In genomic region chr12:57523706-57524614, GRCh38 we compare ENCODE assay signal across 8 cellular contexts. TPM values are rescaled to one million over a fixed set of nuclear protein-coding genes. Genes with fewer than 3 reads are reported as not detected.
DNase-seq lines count a peak whose midpoint lies in the region; ATAC-seq, FAIRE-seq and TF ChIP-seq lines count a peak whose summit lies in the region.

No MANE protein-coding gene starts in this region.

- peaks cover 3% of the 10 kb centered on the region; the same call in 1 of the 2 replicates for H3K27me3 Mint-ChIP-seq in WTC11 (ENCODE audit: low read depth)

- H3K9me3 Mint-ChIP-seq in WTC11: no peaks in the 10 kb centered on the region

- DNase-seq in H7: peak; percentile 29
- no peak for DNase-seq in WTC11 (ENCODE audit: low spot score)
- no peak for DNase-seq in foreskin fibroblast
- DNase-seq in small intestine: peak; percentile 10
- DNase-seq in GM12892 (ENCODE audit: insufficient read length): no peak
- no peak for DNase-seq in NCI-H187 (lab: John Stamatoyannopoulos, UW)

- no peak for ATAC-seq in WTC11
- ATAC-seq in HG03196 (IDR thresholded peaks at IDR 0.05; ENCODE audit: unreplicated experiment): no peak
- ATAC-seq in HG03378 (IDR thresholded peaks at IDR 0.05; ENCODE audit: unreplicated experiment): no peak

- TF ChIP-seq POLR2A in GM12892 (IDR thresholded peaks at IDR 0.05; ENCODE audit: low read depth, low read length): no peak

- peaks cover 9% of the 10 kb centered on the region for H3K36me3 ChIP-seq in H7 (replicated peaks; ENCODE audit: control insufficient read depth, insufficient read depth, low read length)
- peaks cover 13 to 18% of the 10 kb centered on the region in 2 donors for H3K36me3 ChIP-seq in small intestine (ENCODE audit: control insufficient read depth in 2 of 2, insufficient read depth in 2 of 2, low read length in 2 of 2)

- peak overlapping the region; percentile 90 for H3K4me3 Mint-ChIP-seq in WTC11

- H3K36me3 Mint-ChIP-seq in WTC11: peaks cover 8% of the 10 kb centered on the region

- H3K4me3 ChIP-seq in H7 (ENCODE audit: insufficient read depth, low read depth, low read length): peak overlapping the region; percentile 66
- peak overlapping the region; percentile 75 to 78 for H3K4me3 ChIP-seq in foreskin fibroblast (ENCODE audit: low read depth in 1 of 2, low read length in 2 of 2)
- peak overlapping the region; percentile 74 to 87 for H3K4me3 ChIP-seq in small intestine (ENCODE audit: low read depth in 1 of 2, low read length in 2 of 2)

- TF ChIP-seq CTCF in WTC11 (IDR thresholded peaks at IDR 0.05) (no peak), foreskin fibroblast (IDR thresholded peaks at IDR 0.05; ENCODE audit: low read depth, low read length) (no peak)

- CTCF ChIA-PET in WTC11 (lab: Charles Lee): interaction anchor here (0.7 to 2.3 kb wide), 6 partner anchors 23 to 281 kb away, joined by 3 to 8 read pairs (median 6); partner anchors contain the start of genes DCTN2 and GLI1

- H3K27me3 ChIP-seq in H7 (ENCODE audit: control insufficient read depth, insufficient read depth, low read length) (no peaks in the 10 kb centered on the region), small intestine (ENCODE audit: control insufficient read depth in 2 of 2, insufficient read depth in 2 of 2, low read length in 2 of 2) (no peaks in the 10 kb centered on the region)

- peaks cover 2 to 11% of the 10 kb centered on the region in 2 donors for H3K4me1 ChIP-seq in small intestine (ENCODE audit: control insufficient read depth in 2 of 2, insufficient read depth in 1 of 2, low read depth in 1 of 2, low read length in 1 of 2)

- H3K27ac ChIP-seq in small intestine (ENCODE audit: low read depth in 1 of 2, low read length in 1 of 2): peak overlapping the region; percentile 81 to 82

- H3K27ac Mint-ChIP-seq in WTC11: peak overlapping the region; percentile 93

- WGBS in small intestine, 3 donors: 34 to 51% (median 47%) methylated on average over 14 of the region's 14 CpGs

- no peaks in the 10 kb centered on the region for H3K9me3 ChIP-seq in small intestine (ENCODE audit: control insufficient read depth, low read depth)

- POLR2A ChIA-PET in WTC11 (lab: Charles Lee): interaction anchor here (0.6 to 1.0 kb wide), 2 partner anchors 90 to 995 kb away, joined by 3 read pairs; no protein-coding TSS in a partner anchor

- peaks cover 35% of the 10 kb centered on the region for H3K4me1 Mint-ChIP-seq in WTC11

- FAIRE-seq in small intestine (lab: Jason Lieb, UNC) (no peak), GM12892 (lab: Jason Lieb, UNC) (no peak)

TF ChIP-seq in WTC11, 78 proteins besides CTCF, POLR2A, EP300 and RAD21:
- no peak for TF ChIP-seq NFATC4 (CRISPR knock-in tag; IDR thresholded peaks at IDR 0.05)
- TF ChIP-seq SP1 (CRISPR knock-in tag; conservative IDR thresholded peaks at IDR 0.05): no peak
- TF ChIP-seq ZNF416 (CRISPR knock-in tag; IDR thresholded peaks at IDR 0.05): no peak
- no peak for TF ChIP-seq E2F5 (CRISPR knock-in tag; IDR thresholded peaks at IDR 0.05)
- no peak for TF ChIP-seq AR (CRISPR knock-in tag; IDR thresholded peaks at IDR 0.05)
- no peak for TF ChIP-seq SMAD3 (CRISPR knock-in tag; IDR thresholded peaks at IDR 0.05; ENCODE audit: borderline replicate concordance)
- TF ChIP-seq ZNF317 (CRISPR knock-in tag; IDR thresholded peaks at IDR 0.05; ENCODE audit: borderline replicate concordance, low read depth): no peak
- TF ChIP-seq SOX15 (CRISPR knock-in tag; IDR thresholded peaks at IDR 0.05): no peak
- TF ChIP-seq SMAD4 (CRISPR knock-in tag; IDR thresholded peaks at IDR 0.05): no peak
- TF ChIP-seq GABPB1 (CRISPR knock-in tag; IDR thresholded peaks at IDR 0.05): no peak
- no peak for TF ChIP-seq ZMAT4 (CRISPR knock-in tag; IDR thresholded peaks at IDR 0.05)
- TF ChIP-seq ZBTB43 (CRISPR knock-in tag; IDR thresholded peaks at IDR 0.05): no peak
- TF ChIP-seq KAT7 (CRISPR knock-in tag; IDR thresholded peaks at IDR 0.05; ENCODE audit: borderline replicate concordance): no peak
- TF ChIP-seq ELF4 (CRISPR knock-in tag; IDR thresholded peaks at IDR 0.05; ENCODE audit: low read depth): no peak
- no peak for TF ChIP-seq ATF1 (CRISPR knock-in tag; IDR thresholded peaks at IDR 0.05)
- TF ChIP-seq RORB (CRISPR knock-in tag; IDR thresholded peaks at IDR 0.05): no peak
- TF ChIP-seq ERG (CRISPR knock-in tag; IDR thresholded peaks at IDR 0.05): no peak
- TF ChIP-seq GTF2I (CRISPR knock-in tag; conservative IDR thresholded peaks at IDR 0.05): no peak

RNA-seq across cellular contexts. Expression of gene MBD6, which starts 1.3 kb away (rescaled TPM):
- total RNA-seq in H7 (2014; rRNA removed; shearing (Covaris generic)): 3.8 and 4.2 TPM in 2 replicates
- total RNA-seq in WTC11 (2021): 46.3 to 59.4 TPM (median 56.2 TPM) in 3 replicates
- 10 to 100 TPM; 20.5 to 41.6 (median 31.4) TPM for polyA plus RNA-seq in small intestine
- 11.0 TPM for polyA plus RNA-seq in GM12892 (2012; ENCODE audit: missing spikeins)

RNA-seq across cellular contexts. Expression of gene DDIT3, which starts 3.6 kb away (rescaled TPM):
- total RNA-seq in H7 (2014; rRNA removed; shearing (Covaris generic)): 7.1 and 8.3 TPM in 2 replicates
- 3.4 to 5.3 TPM (median 3.9 TPM) in 3 replicates for total RNA-seq in WTC11 (2021)
- 100 to 1,000 TPM in 1 of 3 donors, 10 to 100 TPM in 2; 45.2 to 105 (median 48.7) TPM for polyA plus RNA-seq in small intestine
- 20.6 TPM for polyA plus RNA-seq in GM12892 (2012; ENCODE audit: missing spikeins)

RNA-seq across cellular contexts. Expression of gene DCTN2, which starts 23.0 kb away (rescaled TPM):
- total RNA-seq in H7 (2014; rRNA removed; shearing (Covaris generic)): 98.2 and 125 TPM in 2 replicates
- 93.5 to 94.4 TPM (median 94.4 TPM) in 3 replicates for total RNA-seq in WTC11 (2021)
- 100 to 1,000 TPM; 125 to 224 (median 166) TPM for polyA plus RNA-seq in small intestine
- 76.9 TPM for polyA plus RNA-seq in GM12892 (2012; ENCODE audit: missing spikeins)

RNA-seq across cellular contexts. Expression of gene KIF5A, which starts 25.9 kb away (rescaled TPM):
- total RNA-seq in H7 (2014; rRNA removed; shearing (Covaris generic)): 1.0 and 1.3 TPM in 2 replicates
- 15.9 to 17.9 TPM (median 16.1 TPM) in 3 replicates for total RNA-seq in WTC11 (2021)
- polyA plus RNA-seq in small intestine: 1 to 10 TPM in 1 of 3 donors, under 1 TPM in 1, not detected in 1; 0.27 to 8.4 TPM
- 0.55 TPM for polyA plus RNA-seq in GM12892 (2012; ENCODE audit: missing spikeins)

RNA-seq across cellular contexts. Expression of gene MARS1, which starts 36.1 kb away (rescaled TPM):
- 223 and 297 TPM in 2 replicates for total RNA-seq in H7 (2014; rRNA removed; shearing (Covaris generic))
- 283 to 367 TPM (median 314 TPM) in 3 replicates for total RNA-seq in WTC11 (2021)
- polyA plus RNA-seq in small intestine: 10 to 100 TPM; 62.2 to 93.4 (median 63.0) TPM
- 88.4 TPM for polyA plus RNA-seq in GM12892 (2012; ENCODE audit: missing spikeins)

Comparison
In these comparisons a context has a peak if more than half of its experiments do, and no peak if none do; other contexts are left out.
1. DNase-seq: peak in H7 (single experiment) and small intestine (single experiment); none in WTC11 (single experiment), foreskin fibroblast (0 of 2), GM12892 (single experiment) and NCI-H187 (0 of 2).
2. Peak in every context shown above with its lines, with median percentiles within 50 percentile points of each other: H3K4me3 ChIP-seq.